ENCODE assay signal across 14 cellular contexts in the genomic region with DNA sequence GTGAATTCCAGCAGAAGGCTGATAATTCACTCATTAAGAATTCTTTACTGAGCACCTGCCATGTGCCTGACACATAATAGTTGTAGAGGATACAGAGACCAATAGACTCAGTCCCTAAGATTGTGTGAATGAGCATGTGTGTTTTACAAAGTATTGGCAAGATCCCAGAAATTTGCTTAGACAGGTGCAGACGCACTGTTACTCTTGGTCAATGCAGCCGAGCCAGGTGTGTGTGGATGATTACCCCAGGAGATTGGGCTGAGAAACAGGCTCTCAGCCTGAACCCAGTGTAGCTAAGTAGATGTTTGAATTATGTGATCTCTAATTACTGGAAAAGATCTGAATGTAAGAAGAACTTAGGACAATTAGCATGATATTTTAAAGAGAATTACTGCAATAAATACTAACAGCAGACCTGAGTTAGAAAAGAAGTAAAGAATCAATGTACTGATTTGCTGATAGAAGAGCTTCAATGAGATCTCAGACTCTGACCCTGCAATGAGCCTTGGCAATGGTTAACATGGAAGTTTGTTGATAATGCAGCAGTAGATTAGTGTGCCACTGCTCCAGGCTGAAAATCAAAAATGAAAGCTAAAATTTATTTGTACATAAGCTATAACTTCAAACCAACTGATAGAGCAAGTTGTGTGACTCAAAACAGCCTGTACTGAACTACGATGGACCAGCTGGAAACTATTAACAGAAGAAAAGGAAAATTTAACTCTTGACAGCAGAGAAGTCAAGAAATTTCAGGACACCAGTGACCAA. TPM values are rescaled to one million over a fixed set of nuclear protein-coding genes. Genes with fewer than 3 reads are reported as not detected.
DNase-seq lines count a peak whose midpoint lies in the region; ATAC-seq and TF ChIP-seq lines count a peak whose summit lies in the region.
"Had no signal": no experiment of that assay in that cellular context is flagged by ENCODE, and none has a peak within 500 bp of the region (broad histone marks: within the 10 kb centered on the region; RNA-seq: fewer than 3 reads in every experiment).

No MANE protein-coding gene starts in this region.

- no peak for TF ChIP-seq EP300 in stomach (IDR thresholded peaks at IDR 0.05)

- intact Hi-C loops in stomach (cut with DNase I; ENCODE audit: low total_unique reads) = no loop called here
- intact Hi-C loops in psoas muscle (cut with DNase I) = no loop called here

- no peak for ATAC-seq in GM19324 (IDR thresholded peaks at IDR 0.05; ENCODE audit: low FRiP score, unreplicated experiment)
- ATAC-seq in psoas muscle = no peak
- ATAC-seq: activated CD8-positive, alpha-beta T cell treated with anti-CD3 and anti-CD28 coated beads, Interleukin-2, amount 10 ng/mL, durations not matched to agents 7 days and 5 days; right cardiac atrium had no signal

- no peaks in the 10 kb centered on the region for H3K27me3 ChIP-seq in stomach
- no peaks in the 10 kb centered on the region for H3K27me3 ChIP-seq in psoas muscle (ENCODE audit: insufficient read depth in 3 of 3, low read length in 2 of 3)
- H3K27me3 ChIP-seq: neural progenitor cell had no signal

- H3K4me3 ChIP-seq in stomach = no peak overlapping the region
- H3K4me3 ChIP-seq in psoas muscle = no peak overlapping the region
- H3K4me3 ChIP-seq: neural progenitor cell had no signal

- no peaks in the 10 kb centered on the region for H3K36me3 ChIP-seq in stomach
- no peaks in the 10 kb centered on the region for H3K36me3 ChIP-seq in psoas muscle (ENCODE audit: insufficient read depth in 1 of 2, low read depth in 1 of 2)
- H3K36me3 ChIP-seq: neural progenitor cell had no signal

- H3K4me1 ChIP-seq in stomach (peaks cover 0 to 10% (median 0%) of the 10 kb centered on the region in 4 donors), psoas muscle (no peaks in the 10 kb centered on the region)
- H3K4me1 ChIP-seq: neural progenitor cell had no signal

- H3K9me3 ChIP-seq in stomach = no peaks in the 10 kb centered on the region
- H3K9me3 ChIP-seq in psoas muscle = no peaks in the 10 kb centered on the region

- DNase-seq in NCI-H1436 (lab: John Stamatoyannopoulos, UW) (peak; percentile 92), NCI-H345 (lab: John Stamatoyannopoulos, UW) (peak; percentile 81), fibroblast of peridontal ligament (ENCODE audit: extremely low read depth) (peak; percentile 9), stomach (peak; percentile 33), RKO (ENCODE audit: low spot score) (no peak), NCI-H1048 (lab: John Stamatoyannopoulos, UW) (no peak), psoas muscle (no peak)
- DNase-seq: activated CD8-positive, alpha-beta T cell treated with anti-CD3 and anti-CD28 coated beads, Interleukin-2, amount 10 ng/mL, durations not matched to agents 7 days and 5 days; right cardiac atrium; stimulated activated CD4-positive, alpha-beta T cell treated with anti-CD3 and anti-CD28 coated beads, Interleukin-2, amount 100 ng/mL, for 48 hours had no signal

- TF ChIP-seq CTCF in stomach (IDR thresholded peaks at IDR 0.05) (no peak), psoas muscle (IDR thresholded peaks at IDR 0.05) (no peak)

- H3K27ac ChIP-seq in stomach (no peak overlapping the region), psoas muscle (no peak overlapping the region)
- H3K27ac ChIP-seq: neural progenitor cell had no signal

- 18 to 41% (median 31%) methylated on average over 3 of the region's 3 CpGs for WGBS in stomach, 5 donors
- WGBS in psoas muscle, 3 donors = 23 to 26% (median 23%) methylated on average over 3 of the region's 3 CpGs

- no peak for TF ChIP-seq POLR2A in stomach (IDR thresholded peaks at IDR 0.05)

RNA-seq across cellular contexts. Expression of a gene that starts 32.2 kb away (rescaled TPM):
- total RNA-seq in stomach (1 to 10 TPM in 1 of 5 donors, under 1 TPM in 2, not detected in 2; 0.45 to 5.1 (median 0.87) TPM), psoas muscle (not detected)
- polyA plus RNA-seq in stomach (under 1 TPM in 2 of 3 donors, not detected in 1; 0.19 to 0.61 TPM), psoas muscle (not detected)
- total RNA-seq: activated CD8-positive, alpha-beta T cell treated with anti-CD3 and anti-CD28 coated beads, Interleukin-2, amount 10 ng/mL, durations not matched to agents 7 days and 5 days; chondrocyte; right cardiac atrium had no signal
- polyA plus RNA-seq: BJ, right cardiac atrium had no signal

Comparison
In these comparisons a context has a peak if more than half of its experiments do, and no peak if none do; other contexts are left out.
1. DNase-seq: peak in NCI-H1436 (single experiment), NCI-H345 (single experiment), fibroblast of peridontal ligament (single experiment) and stomach (single experiment); none in RKO (single experiment), NCI-H1048 (single experiment) and psoas muscle (0 of 2).